In genomic region chr5:128536861-128537305, GRCh38 we compare ENCODE assay signal across 9 cellular contexts. TPM values are rescaled to one million over a fixed set of nuclear protein-coding genes. Genes with fewer than 3 reads are reported as not detected.
DNase-seq lines count a peak whose midpoint lies in the region; ATAC-seq and TF ChIP-seq lines count a peak whose summit lies in the region.
"Had no signal": no experiment of that assay in that cellular context is flagged by ENCODE, and none has a peak within 500 bp of the region (broad histone marks: within the 10 kb centered on the region; RNA-seq: fewer than 3 reads in every experiment).

No MANE protein-coding gene starts in this region.

- no peaks in the 10 kb centered on the region for H3K9me3 ChIP-seq in MM.1S (replicated peaks; ENCODE audit: insufficient read depth, low read length)
- no peaks in the 10 kb centered on the region for H3K9me3 ChIP-seq in tibial nerve

- no peaks in the 10 kb centered on the region for H3F3A ChIP-seq in MM.1S (ENCODE audit: insufficient read depth, low read length)

- H2AFZ ChIP-seq in MM.1S (ENCODE audit: low read length), result peak overlapping the region; percentile 84

- H3K9me2 ChIP-seq in MM.1S (replicated peaks; ENCODE audit: insufficient read depth, low read length), result no peaks in the 10 kb centered on the region

- intact Hi-C loops in dendritic cell treated with granulocyte-macrophage colony-stimulating factor and Interleukin-4, amounts not matched to agents 40 ng/mL and 50 ng/mL, for 4 days (cut with micrococcal nuclease), result loop anchor here (10.0 kb wide), 1 partner anchor 452 kb away; the partner anchor contains the start of gene SLC12A2
- intact Hi-C loops in lower leg skin (cut with DNase I; ENCODE audit: low total_unique reads), result no loop called here
- intact Hi-C loops in activated CD4-positive, alpha-beta T cell treated with anti-CD3 and anti-CD28 coated beads for 36 hours (cut with DNase I, micrococcal nuclease), result no loop called here

- CTCF ChIA-PET in activated CD4-positive, alpha-beta T cell treated with anti-CD3 and anti-CD28 coated beads for 36 hours (lab: Charles Lee), result interaction anchor here (0.6 kb wide), 1 partner anchor 32 kb away, joined by 4 read pairs; no protein-coding TSS in a partner anchor

- H4K20me1 ChIP-seq in MM.1S (ENCODE audit: insufficient read depth, low read length), result no peaks in the 10 kb centered on the region

- TF ChIP-seq POLR2A in lower leg skin (IDR thresholded peaks at IDR 0.05) (no peak), tibial nerve (IDR thresholded peaks at IDR 0.05) (no peak)

- DNase-seq in MM.1S (no peak), lower leg skin (ENCODE audit: low spot score in 2 of 2) (no peak), tibial nerve (ENCODE audit: low spot score in 2 of 2) (no peak), NCI-H526 treated with DMSO at 0.1 percent for 48 hours (lab: John Stamatoyannopoulos, UW) (no peak), DMS153 (lab: John Stamatoyannopoulos, UW) (no peak)
- DNase-seq in activated CD4-positive, alpha-beta T cell treated with anti-CD3 and anti-CD28 coated beads for 36 hours, result no peak
- DNase-seq: activated T-cell treated with anti-CD3 and anti-CD28 coated beads for 4 hours had no signal

- H3K4me3 Mint-ChIP-seq in dendritic cell treated with granulocyte-macrophage colony-stimulating factor and Interleukin-4, amounts not matched to agents 40 ng/mL and 50 ng/mL, for 4 days, result peak overlapping the region; percentile 88
- no peak overlapping the region for H3K4me3 Mint-ChIP-seq in activated CD4-positive, alpha-beta T cell treated with anti-CD3 and anti-CD28 coated beads for 36 hours

- H3K36me3 ChIP-seq in MM.1S (replicated peaks; ENCODE audit: insufficient read depth, low read length), result no peaks in the 10 kb centered on the region
- no peaks in the 10 kb centered on the region for H3K36me3 ChIP-seq in tibial nerve

- peaks cover 43% of the 10 kb centered on the region for H3K27me3 Mint-ChIP-seq in dendritic cell treated with granulocyte-macrophage colony-stimulating factor and Interleukin-4, amounts not matched to agents 40 ng/mL and 50 ng/mL, for 4 days
- peaks cover 36% of the 10 kb centered on the region for H3K27me3 Mint-ChIP-seq in activated CD4-positive, alpha-beta T cell treated with anti-CD3 and anti-CD28 coated beads for 36 hours

- no peaks in the 10 kb centered on the region for H3K9me3 Mint-ChIP-seq in dendritic cell treated with granulocyte-macrophage colony-stimulating factor and Interleukin-4, amounts not matched to agents 40 ng/mL and 50 ng/mL, for 4 days
- H3K9me3 Mint-ChIP-seq in activated CD4-positive, alpha-beta T cell treated with anti-CD3 and anti-CD28 coated beads for 36 hours (ENCODE audit: low read depth), result no peaks in the 10 kb centered on the region

- no peak for ATAC-seq in activated CD4-positive, alpha-beta T cell treated with anti-CD3 and anti-CD28 coated beads for 36 hours
- ATAC-seq in HG03095 (IDR thresholded peaks at IDR 0.05; ENCODE audit: unreplicated experiment), result no peak

- TF ChIP-seq CTCF in MM.1S (IDR thresholded peaks at IDR 0.05; ENCODE audit: low read length) (no peak), lower leg skin (IDR thresholded peaks at IDR 0.05) (no peak), tibial nerve (IDR thresholded peaks at IDR 0.05) (no peak)

- no peak overlapping the region for H3K27ac Mint-ChIP-seq in dendritic cell treated with granulocyte-macrophage colony-stimulating factor and Interleukin-4, amounts not matched to agents 40 ng/mL and 50 ng/mL, for 4 days
- no peak overlapping the region for H3K27ac Mint-ChIP-seq in activated CD4-positive, alpha-beta T cell treated with anti-CD3 and anti-CD28 coated beads for 36 hours

- H3K4me3 ChIP-seq in MM.1S (ENCODE audit: low read length) (peak overlapping the region; percentile 70), lower leg skin (ENCODE audit: low read depth, poor library complexity, severe bottlenecking) (peak overlapping the region; percentile 34), tibial nerve (peak overlapping the region; percentile 31 to 64 (median 38))

- TF ChIP-seq EP300 in tibial nerve (IDR thresholded peaks at IDR 0.05), result no peak

- H3K79me2 ChIP-seq in MM.1S (ENCODE audit: low read length), result no peaks in the 10 kb centered on the region

- no peaks in the 10 kb centered on the region for H3K4me1 ChIP-seq in MM.1S (ENCODE audit: low read length)
- peaks cover 0 to 32% (median 10%) of the 10 kb centered on the region in 4 donors for H3K4me1 ChIP-seq in tibial nerve

- POLR2A ChIA-PET in activated CD4-positive, alpha-beta T cell treated with anti-CD3 and anti-CD28 coated beads for 36 hours (lab: Charles Lee), result no interaction called here

- peak overlapping the region; percentile 99 for H3K4me2 ChIP-seq in MM.1S (ENCODE audit: low read depth, low read length)

- H3K27ac ChIP-seq in MM.1S (ENCODE audit: low read length) (no peak overlapping the region), tibial nerve (peak overlapping the region in 1 of 4 donors; percentile 76)

- H3K9ac ChIP-seq in MM.1S (ENCODE audit: low read length), result peak overlapping the region; percentile 36; the same call in 1 of the 2 replicates

- H3K36me3 Mint-ChIP-seq in dendritic cell treated with granulocyte-macrophage colony-stimulating factor and Interleukin-4, amounts not matched to agents 40 ng/mL and 50 ng/mL, for 4 days (ENCODE audit: low read depth), result peaks cover 13% of the 10 kb centered on the region
- H3K36me3 Mint-ChIP-seq in activated CD4-positive, alpha-beta T cell treated with anti-CD3 and anti-CD28 coated beads for 36 hours (ENCODE audit: low read depth), result no peaks in the 10 kb centered on the region

- H3K4me1 Mint-ChIP-seq in dendritic cell treated with granulocyte-macrophage colony-stimulating factor and Interleukin-4, amounts not matched to agents 40 ng/mL and 50 ng/mL, for 4 days (ENCODE audit: low read depth), result peaks cover 27% of the 10 kb centered on the region
- peaks cover 2% of the 10 kb centered on the region for H3K4me1 Mint-ChIP-seq in activated CD4-positive, alpha-beta T cell treated with anti-CD3 and anti-CD28 coated beads for 36 hours

- WGBS in lower leg skin, 2 donors, result 16 to 26% methylated on average over 25 to 33 of the region's 34 CpGs
- WGBS in tibial nerve, 2 donors, result 6 to 15% methylated on average over 19 to 32 of the region's 34 CpGs

- no peaks in the 10 kb centered on the region for H3K27me3 ChIP-seq in MM.1S (replicated peaks; ENCODE audit: insufficient read depth, low read length)
- peaks cover 0 to 36% of the 10 kb centered on the region in 2 donors for H3K27me3 ChIP-seq in tibial nerve

RNA-seq across cellular contexts. Expression of gene FBN2, which starts 1.2 kb away (rescaled TPM):
- total RNA-seq in lower leg skin (under 1 TPM in 3 of 4 donors, not detected in 1; 0.04 to 0.39 (median 0.15) TPM), tibial nerve (1 to 10 TPM; 1.2 to 6.3 (median 3.6) TPM)
- not detected for total RNA-seq in activated CD4-positive, alpha-beta T cell treated with anti-CD3 and anti-CD28 coated beads for 36 hours
